In the genomic region with DNA sequence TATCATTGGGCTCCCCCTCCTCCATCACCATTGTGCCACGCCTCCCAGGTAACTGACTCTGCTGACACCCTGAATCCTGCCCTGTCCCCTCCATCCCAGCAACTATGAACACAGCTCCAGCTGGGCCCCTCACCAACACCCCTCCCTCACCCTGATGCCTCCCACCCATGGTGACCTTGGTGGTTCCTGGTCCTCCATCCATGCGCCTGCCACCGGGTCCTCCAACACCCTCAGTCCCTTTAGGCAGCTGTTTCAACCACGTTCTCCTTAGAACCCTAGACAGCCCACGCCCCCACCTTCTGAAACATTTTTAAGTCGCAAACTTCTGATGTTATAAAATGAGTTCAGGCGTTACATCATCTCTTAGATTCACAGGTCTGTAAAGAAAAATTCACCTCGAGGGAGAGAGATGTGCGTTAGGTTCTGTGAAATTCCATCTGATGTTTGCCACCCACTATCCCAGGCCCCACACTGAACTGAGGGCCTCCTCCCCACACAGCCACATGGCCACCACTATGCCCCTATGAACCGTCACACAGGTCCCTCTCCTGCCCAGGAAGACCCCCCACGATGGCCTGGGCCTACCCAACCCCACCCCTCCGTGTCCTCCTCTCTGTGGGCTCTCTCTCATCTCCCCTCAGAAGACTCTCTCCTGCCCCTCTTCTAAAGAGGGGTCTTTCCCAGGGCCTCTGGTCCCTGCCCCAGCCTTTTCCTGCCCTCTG, we compare ENCODE assay signal across 29 cellular contexts. TPM values are rescaled to one million over a fixed set of nuclear protein-coding genes. Genes with fewer than 3 reads are reported as not detected.
DNase-seq lines count a peak whose midpoint lies in the region; TF ChIP-seq lines count a peak whose summit lies in the region.
"Had no signal": no experiment of that assay in that cellular context is flagged by ENCODE, and none has a peak within 500 bp of the region (broad histone marks: within the 10 kb centered on the region; RNA-seq: fewer than 3 reads in every experiment).

No MANE protein-coding gene starts in this region.

- peaks cover 0 to 8% (median 3%) of the 10 kb centered on the region in 11 experiments; a peak in 8 of 22 replicates for H3K9me3 ChIP-seq in BLaER1 treated with 17β-estradiol and CSF1 and Interleukin-3, amounts not matched to agents 10 nM and 100 nM (replicated peaks in 1 of 11)
- H3K9me3 ChIP-seq in neuronal stem cell (replicated peaks in 1 of 2; ENCODE audit: control insufficient read depth in 2 of 2, insufficient read depth in 1 of 2, low read depth in 1 of 2, low read length in 2 of 2) (no peaks in the 10 kb centered on the region), transverse colon (no peaks in the 10 kb centered on the region)
- H3K9me3 ChIP-seq: body of pancreas, left lung, pancreas, upper lobe of right lung had no signal

- H3K4me1 Mint-ChIP-seq in activated CD4-positive, alpha-beta T cell treated with anti-CD3 and anti-CD28 coated beads, Interleukin-2, amount 10 ng/mL, durations not matched to agents 24 days and 14 days: peaks cover 39% of the 10 kb centered on the region
- peaks cover 32% of the 10 kb centered on the region for H3K4me1 Mint-ChIP-seq in activated naive CD8-positive, alpha-beta T cell treated with anti-CD3 and anti-CD28 coated beads for 36 hours
- H3K4me1 Mint-ChIP-seq: CD8-positive, alpha-beta memory T cell; IgD-negative memory B cell had no signal

- H3K36me3 Mint-ChIP-seq in activated CD4-positive, alpha-beta T cell treated with anti-CD3 and anti-CD28 coated beads, Interleukin-2, amount 10 ng/mL, durations not matched to agents 24 days and 14 days (ENCODE audit: low read depth): peaks cover 3% of the 10 kb centered on the region
- peaks cover 2% of the 10 kb centered on the region for H3K36me3 Mint-ChIP-seq in activated naive CD8-positive, alpha-beta T cell treated with anti-CD3 and anti-CD28 coated beads for 36 hours
- H3K36me3 Mint-ChIP-seq: activated CD4-positive, alpha-beta memory T cell treated with anti-CD3 and anti-CD28 coated beads for 36 hours; CD8-positive, alpha-beta memory T cell; IgD-negative memory B cell; natural killer cell treated with Interleukin-12 subunit alpha and Interleukin-12 subunit beta and Interleukin-15 and Interleukin-18, amount 100 ng/mL, for 72 hours had no signal

- H3K4me1 ChIP-seq in BLaER1 treated with 17β-estradiol and CSF1 and Interleukin-3, amounts not matched to agents 10 nM and 100 nM: peaks cover 46 to 70% (median 61%) of the 10 kb centered on the region in 10 experiments
- peaks cover 8 to 9% of the 10 kb centered on the region in 2 donors for H3K4me1 ChIP-seq in neuronal stem cell (ENCODE audit: control insufficient read depth in 2 of 2, insufficient read depth in 1 of 2, low read depth in 1 of 2, low read length in 2 of 2)
- peaks cover 0 to 10% (median 0%) of the 10 kb centered on the region in 4 donors for H3K4me1 ChIP-seq in transverse colon
- H3K4me1 ChIP-seq: body of pancreas, pancreas had no signal

- H2BK15ac ChIP-seq in neuronal stem cell (ENCODE audit: low read length): no peak overlapping the region

- no peaks in the 10 kb centered on the region for H3K27me3 Mint-ChIP-seq in activated CD4-positive, alpha-beta T cell treated with anti-CD3 and anti-CD28 coated beads, Interleukin-2, amount 10 ng/mL, durations not matched to agents 24 days and 14 days
- H3K27me3 Mint-ChIP-seq in activated naive CD8-positive, alpha-beta T cell treated with anti-CD3 and anti-CD28 coated beads for 36 hours: peaks cover 20% of the 10 kb centered on the region

- in situ Hi-C loops in transverse colon (cut with MboI; ENCODE audit: low pct_ligation_motif_present in 1 of 4, low pct_unique_long_range_greater_than_20kb in 1 of 4, low sequenced_read_pairs in 3 of 4): no loop called here

- no peak overlapping the region for H2BK120ac ChIP-seq in neuronal stem cell (ENCODE audit: low read depth, low read length)

- H4K91ac ChIP-seq in neuronal stem cell (ENCODE audit: low read depth, low read length, poor library complexity): no peak overlapping the region

- TF ChIP-seq EP300 in transverse colon (IDR thresholded peaks at IDR 0.05; ENCODE audit: low read depth): no peak

- no peak overlapping the region for H3K4me3 ChIP-seq in BLaER1 treated with 17β-estradiol and CSF1 and Interleukin-3, amounts not matched to agents 10 nM and 100 nM
- H3K4me3 ChIP-seq in neuronal stem cell (ENCODE audit: low read length in 2 of 2): no peak overlapping the region
- H3K4me3 ChIP-seq in transverse colon: no peak overlapping the region
- H3K4me3 ChIP-seq: body of pancreas, GM23338, left lung, pancreas, SK-N-MC, upper lobe of right lung had no signal

- no peaks in the 10 kb centered on the region for H4K20me1 ChIP-seq in BLaER1 treated with 17β-estradiol and CSF1 and Interleukin-3, amounts not matched to agents 10 nM and 100 nM

- H3K9ac ChIP-seq in BLaER1 treated with 17β-estradiol and CSF1 and Interleukin-3, amounts not matched to agents 10 nM and 100 nM: no peak overlapping the region
- no peak overlapping the region for H3K9ac ChIP-seq in neuronal stem cell (ENCODE audit: low read depth, low read length, poor library complexity)

- H3K4me2 ChIP-seq in BLaER1 treated with 17β-estradiol and CSF1 and Interleukin-3, amounts not matched to agents 10 nM and 100 nM: peak overlapping the region in 7 of 11 experiments; percentile 2 to 92 (median 85); a peak in 12 of 22 replicates
- H3K4me2 ChIP-seq in neuronal stem cell (ENCODE audit: insufficient read depth, low read length, poor library complexity, severe bottlenecking): no peak overlapping the region
- H3K4me2 ChIP-seq: GM23338 had no signal

- H2BK5ac ChIP-seq in neuronal stem cell (ENCODE audit: low read length): no peak overlapping the region

- peaks cover 4% of the 10 kb centered on the region for H3K9me3 Mint-ChIP-seq in activated CD4-positive, alpha-beta T cell treated with anti-CD3 and anti-CD28 coated beads, Interleukin-2, amount 10 ng/mL, durations not matched to agents 24 days and 14 days
- H3K9me3 Mint-ChIP-seq in activated naive CD8-positive, alpha-beta T cell treated with anti-CD3 and anti-CD28 coated beads for 36 hours: no peaks in the 10 kb centered on the region
- H3K9me3 Mint-ChIP-seq: activated CD4-positive, alpha-beta memory T cell treated with anti-CD3 and anti-CD28 coated beads for 36 hours; CD8-positive, alpha-beta memory T cell; GM23338; natural killer cell treated with Interleukin-12 subunit alpha and Interleukin-12 subunit beta and Interleukin-15 and Interleukin-18, amount 100 ng/mL, for 72 hours had no signal

- peaks cover 0 to 9% (median 0%) of the 10 kb centered on the region in 11 experiments; a peak in 1 of 22 replicates for H3K27me3 ChIP-seq in BLaER1 treated with 17β-estradiol and CSF1 and Interleukin-3, amounts not matched to agents 10 nM and 100 nM
- H3K27me3 ChIP-seq in neuronal stem cell (ENCODE audit: control insufficient read depth in 3 of 3, insufficient read depth in 3 of 3, low read depth in 1 of 3, low read length in 3 of 3): peaks cover 0 to 2% (median 0%) of the 10 kb centered on the region in 3 experiments
- H3K27me3 ChIP-seq in transverse colon: no peaks in the 10 kb centered on the region
- H3K27me3 ChIP-seq: body of pancreas, pancreas, upper lobe of right lung had no signal

- H2BK12ac ChIP-seq in neuronal stem cell (ENCODE audit: low read length): peak overlapping the region; percentile 18

- no peak for TF ChIP-seq CTCF in transverse colon (IDR thresholded peaks at IDR 0.05)

- no peak overlapping the region for H2AFZ ChIP-seq in neuronal stem cell (ENCODE audit: low read length)
- H2AFZ ChIP-seq: GM23338 had no signal

- no peaks in the 10 kb centered on the region for H3K36me3 ChIP-seq in BLaER1 treated with 17β-estradiol and CSF1 and Interleukin-3, amounts not matched to agents 10 nM and 100 nM
- H3K36me3 ChIP-seq in neuronal stem cell (replicated peaks in 1 of 2; ENCODE audit: control insufficient read depth in 2 of 2, insufficient read depth in 2 of 2, low read length in 2 of 2): no peaks in the 10 kb centered on the region
- H3K36me3 ChIP-seq in transverse colon: no peaks in the 10 kb centered on the region
- H3K36me3 ChIP-seq: left lung, pancreas, upper lobe of right lung had no signal

- H3K27ac Mint-ChIP-seq in activated CD4-positive, alpha-beta T cell treated with anti-CD3 and anti-CD28 coated beads, Interleukin-2, amount 10 ng/mL, durations not matched to agents 24 days and 14 days: peak overlapping the region; percentile 80
- peak overlapping the region; percentile 91 for H3K27ac Mint-ChIP-seq in activated naive CD8-positive, alpha-beta T cell treated with anti-CD3 and anti-CD28 coated beads for 36 hours
- H3K27ac Mint-ChIP-seq: activated CD4-positive, alpha-beta memory T cell treated with anti-CD3 and anti-CD28 coated beads for 36 hours; CD8-positive, alpha-beta memory T cell; GM23338; IgD-negative memory B cell; natural killer cell treated with Interleukin-12 subunit alpha and Interleukin-12 subunit beta and Interleukin-15 and Interleukin-18, amount 100 ng/mL, for 72 hours had no signal

- intact Hi-C loops in activated CD4-positive, alpha-beta T cell treated with anti-CD3 and anti-CD28 coated beads, Interleukin-2, amount 10 ng/mL, durations not matched to agents 24 days and 14 days (cut with micrococcal nuclease): loop anchor here (5.0 kb wide), 1 partner anchor 193 kb away; the partner anchor contains the start of gene TM2D3
- intact Hi-C loops in transverse colon (cut with DNase I; ENCODE audit: low total_unique reads): no loop called here

- no peak overlapping the region for H3K27ac ChIP-seq in BLaER1 treated with 17β-estradiol and CSF1 and Interleukin-3, amounts not matched to agents 10 nM and 100 nM
- H3K27ac ChIP-seq in neuronal stem cell (replicated peaks; ENCODE audit: low read length) (no peak overlapping the region), transverse colon (no peak overlapping the region)
- H3K27ac ChIP-seq: body of pancreas, pancreas, SK-N-MC had no signal

- no peak for TF ChIP-seq POLR2A in transverse colon (IDR thresholded peaks at IDR 0.05)

- no peak overlapping the region for H3K23ac ChIP-seq in neuronal stem cell (ENCODE audit: low read depth, low read length, poor library complexity)

- H2AK5ac ChIP-seq in neuronal stem cell (ENCODE audit: low read depth, low read length): peak overlapping the region; percentile 83

- WGBS in neuronal stem cell (ENCODE audit: extremely low coverage in 2 of 2, insufficient read length in 2 of 2, insufficient replicate concordance in 1 of 2), 2 donors: no CpG with 5 or more reads among the region's 12 CpGs
- 77 to 96% methylated on average over 8 to 12 of the region's 12 CpGs for WGBS in transverse colon (ENCODE audit: low coverage in 1 of 2), 2 donors

- no peak for DNase-seq in activated CD4-positive, alpha-beta T cell treated with anti-CD3 and anti-CD28 coated beads, Interleukin-2, amount 10 ng/mL, durations not matched to agents 24 days and 14 days
- no peak for DNase-seq in activated CD4-positive, alpha-beta T cell treated with anti-CD3 and anti-CD28 coated beads, Interleukin-2, amount 50 U/mL, for 1 hour
- DNase-seq in activated naive CD8-positive, alpha-beta T cell treated with anti-CD3 and anti-CD28 coated beads for 36 hours: no peak
- DNase-seq in neuronal stem cell (ENCODE audit: low spot score) (no peak), NCI-H82 treated with DMSO at 0.1 percent for 48 hours (lab: John Stamatoyannopoulos, UW; ENCODE audit: unreplicated experiment) (no peak), NCI-H82 (lab: John Stamatoyannopoulos, UW) (no peak), transverse colon (no peak)
- DNase-seq: 8988T; activated CD4-positive, alpha-beta memory T cell treated with anti-CD3 and anti-CD28 coated beads for 36 hours; body of pancreas; CD8-positive, alpha-beta memory T cell; effector CD4-positive, alpha-beta T cell; erythroblast; GDM1; NCI-H1092 treated with DMSO at 0.1 percent for 48 hours; NCI-H2029 treated with DMSO at 0.1 percent for 48 hours; NCI-H226; NCI-H748 treated with DMSO at 0.1 percent for 48 hours; pancreas; RPMI8226; stimulated activated CD4-positive, alpha-beta T cell treated with anti-CD3 and anti-CD28 coated beads, Interleukin-15, amount 100 ng/mL, for 24 hours; T-helper 9 cell; upper lobe of right lung had no signal

- H3K79me1 ChIP-seq in neuronal stem cell (ENCODE audit: low read depth, low read length): no peaks in the 10 kb centered on the region

- no peak overlapping the region for H4K8ac ChIP-seq in neuronal stem cell (ENCODE audit: low read depth, low read length)

- H3K18ac ChIP-seq in neuronal stem cell (ENCODE audit: low read length): no peak overlapping the region

- H3K14ac ChIP-seq in neuronal stem cell (ENCODE audit: low read length): no peak overlapping the region

- no peak overlapping the region for H3K4me3 Mint-ChIP-seq in activated CD4-positive, alpha-beta T cell treated with anti-CD3 and anti-CD28 coated beads, Interleukin-2, amount 10 ng/mL, durations not matched to agents 24 days and 14 days
- no peak overlapping the region for H3K4me3 Mint-ChIP-seq in activated naive CD8-positive, alpha-beta T cell treated with anti-CD3 and anti-CD28 coated beads for 36 hours
- H3K4me3 Mint-ChIP-seq: activated CD4-positive, alpha-beta memory T cell treated with anti-CD3 and anti-CD28 coated beads for 36 hours; CD8-positive, alpha-beta memory T cell; GM23338; IgD-negative memory B cell; natural killer cell treated with Interleukin-12 subunit alpha and Interleukin-12 subunit beta and Interleukin-15 and Interleukin-18, amount 100 ng/mL, for 72 hours had no signal

- no peak overlapping the region for H3K4ac ChIP-seq in neuronal stem cell (ENCODE audit: low read length)

RNA-seq across cellular contexts. Expression of gene PCSK6, which starts 29.8 kb away (rescaled TPM):
- total RNA-seq in activated CD4-positive, alpha-beta T cell treated with anti-CD3 and anti-CD28 coated beads, Interleukin-2, amount 10 ng/mL, durations not matched to agents 24 days and 14 days: 4.7 and 5.4 TPM in 2 replicates
- total RNA-seq in activated naive CD8-positive, alpha-beta T cell treated with anti-CD3 and anti-CD28 coated beads for 36 hours: 1 to 10 TPM; 4.0 to 4.6 TPM
- polyA plus RNA-seq in neuronal stem cell (2013, experiment 1 of 2): 2.0 TPM
- polyA plus RNA-seq in neuronal stem cell (2013, experiment 2 of 2): 1.8 TPM
- 100 to 1,000 TPM in 1 of 4 donors, 10 to 100 TPM in 3; 20.3 to 119 (median 49.7) TPM for total RNA-seq in transverse colon
